8 cellular contexts compared by ENCODE assay signal in the genomic region with DNA sequence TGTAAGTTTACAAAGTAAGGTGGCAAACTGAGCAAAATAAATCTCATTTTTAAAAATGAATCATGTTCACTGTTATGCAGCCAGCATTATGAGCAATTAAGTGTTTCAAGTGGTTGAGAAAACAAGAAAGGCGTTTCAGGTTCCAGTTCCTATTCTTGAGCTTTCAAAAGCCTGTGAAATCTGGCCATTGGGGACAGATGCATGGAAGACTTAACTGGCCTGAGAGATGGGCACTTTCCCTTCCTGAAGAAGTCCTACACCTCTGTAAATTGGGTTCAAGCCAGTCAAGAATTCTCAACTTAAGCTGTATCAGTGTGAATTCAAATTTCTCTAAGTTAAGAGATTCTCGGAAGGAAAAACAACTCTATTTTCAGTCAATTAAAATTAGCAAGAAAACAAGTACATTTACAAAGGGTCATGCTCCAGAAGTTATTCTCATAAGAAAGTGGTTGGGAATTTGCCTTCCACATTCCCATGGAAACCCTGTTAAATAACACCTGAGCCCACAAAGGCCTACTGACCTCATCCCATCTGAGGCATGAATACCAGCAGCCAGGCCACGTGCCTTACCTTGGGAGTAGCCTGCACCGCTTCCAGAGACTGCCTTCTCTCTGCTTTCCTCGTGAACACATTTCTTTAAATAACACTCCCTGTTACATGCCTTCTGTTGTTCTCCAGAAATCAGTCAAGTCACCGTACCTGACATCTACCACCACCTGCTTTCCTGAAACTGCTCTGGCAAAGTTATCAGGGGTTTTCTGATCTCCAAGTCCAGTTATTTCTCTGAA. TPM values are rescaled to one million over a fixed set of nuclear protein-coding genes. Genes with fewer than 3 reads are reported as not detected.
DNase-seq lines count a peak whose midpoint lies in the region; ATAC-seq and TF ChIP-seq lines count a peak whose summit lies in the region.

No MANE protein-coding gene starts in this region.

- H3K4me1 ChIP-seq in GM23338 (ENCODE audit: insufficient read depth) (0 out of 2 replicates have a peak, but pooled peaks cover 4% of the 10 kb centered on the region), breast epithelium (no peaks in the 10 kb centered on the region)

- H3K4me1 Mint-ChIP-seq in GM23338, result peaks cover 14% of the 10 kb centered on the region; the same call in 2 of the 3 replicates

- no peak overlapping the region for H3K4me2 ChIP-seq in GM23338

- no peaks in the 10 kb centered on the region for H3K27me3 Mint-ChIP-seq in GM23338 (ENCODE audit: insufficient read depth, low read depth, poor library complexity)

- H3K9me3 ChIP-seq in breast epithelium, result no peaks in the 10 kb centered on the region

- H3K27me3 ChIP-seq in GM23338 (ENCODE audit: insufficient read depth) (no peaks in the 10 kb centered on the region), breast epithelium (no peaks in the 10 kb centered on the region)

- no peaks in the 10 kb centered on the region for H3K9me2 ChIP-seq in GM23338 (ENCODE audit: insufficient read depth)

- no peaks in the 10 kb centered on the region for H3K79me2 ChIP-seq in GM23338 (replicated peaks; ENCODE audit: insufficient read depth)

- H3K9me3 Mint-ChIP-seq in GM23338, result no peaks in the 10 kb centered on the region

- no peak overlapping the region for H3K27ac Mint-ChIP-seq in GM23338

- no peaks in the 10 kb centered on the region for H3F3A ChIP-seq in GM23338 (replicated peaks; ENCODE audit: low read depth)

- peak overlapping the region; percentile 60; the same call in 1 of the 2 replicates for H2AFZ ChIP-seq in GM23338

- H3K36me3 ChIP-seq in GM23338 (ENCODE audit: insufficient read depth), result no peaks in the 10 kb centered on the region
- H3K36me3 ChIP-seq in breast epithelium, result no peaks in the 10 kb centered on the region

- intact Hi-C loops in left ventricle myocardium superior (cut with micrococcal nuclease) (no loop called here), left colon (cut with DNase I, micrococcal nuclease) (no loop called here), breast epithelium (cut with DNase I; ENCODE audit: low total_unique reads) (no loop called here)

- peak; percentile 87 for DNase-seq in GM23338 (ENCODE audit: low spot score)
- peak; percentile 73 for DNase-seq in MV-4-11 (lab: John Stamatoyannopoulos, UW)
- peak; percentile 56 for DNase-seq in left ventricle myocardium superior
- DNase-seq in AG08396 (ENCODE audit: low spot score), result no peak
- no peak for DNase-seq in NCI-H510A treated with DMSO at 0.1 percent for 48 hours (lab: John Stamatoyannopoulos, UW)
- DNase-seq in left colon, result no peak
- no peak for DNase-seq in breast epithelium (ENCODE audit: low spot score in 2 of 2)

- H3K4me3 Mint-ChIP-seq in GM23338, result no peak overlapping the region

- no peaks in the 10 kb centered on the region for H4K20me1 ChIP-seq in GM23338 (replicated peaks; ENCODE audit: insufficient read depth)

- no peak overlapping the region for H3K27ac ChIP-seq in GM23338 (ENCODE audit: low read depth)
- peak overlapping the region in 1 of 2 donors; percentile 16 for H3K27ac ChIP-seq in breast epithelium

- no peak for TF ChIP-seq POLR2A in breast epithelium (IDR thresholded peaks at IDR 0.05)

- ATAC-seq in GM18861 (IDR thresholded peaks at IDR 0.05; ENCODE audit: unreplicated experiment), result peak; percentile 65
- ATAC-seq in GM23338, result peak; percentile 98
- ATAC-seq in left ventricle myocardium superior, result peak; percentile 85
- no peak for ATAC-seq in left colon

- H3K36me3 Mint-ChIP-seq in GM23338 (ENCODE audit: low read depth), result no peaks in the 10 kb centered on the region

- TF ChIP-seq CTCF in GM23338 (conservative IDR thresholded peaks at IDR 0.05; ENCODE audit: low read depth in 2 of 2) (no peak), breast epithelium (IDR thresholded peaks at IDR 0.05) (no peak)

- H3K4me3 ChIP-seq in GM23338, result no peak overlapping the region
- H3K4me3 ChIP-seq in breast epithelium, result no peak overlapping the region

TF ChIP-seq in GM23338, 12 proteins besides CTCF, POLR2A, EP300 and RAD21:
- TF ChIP-seq, protein P1, sequence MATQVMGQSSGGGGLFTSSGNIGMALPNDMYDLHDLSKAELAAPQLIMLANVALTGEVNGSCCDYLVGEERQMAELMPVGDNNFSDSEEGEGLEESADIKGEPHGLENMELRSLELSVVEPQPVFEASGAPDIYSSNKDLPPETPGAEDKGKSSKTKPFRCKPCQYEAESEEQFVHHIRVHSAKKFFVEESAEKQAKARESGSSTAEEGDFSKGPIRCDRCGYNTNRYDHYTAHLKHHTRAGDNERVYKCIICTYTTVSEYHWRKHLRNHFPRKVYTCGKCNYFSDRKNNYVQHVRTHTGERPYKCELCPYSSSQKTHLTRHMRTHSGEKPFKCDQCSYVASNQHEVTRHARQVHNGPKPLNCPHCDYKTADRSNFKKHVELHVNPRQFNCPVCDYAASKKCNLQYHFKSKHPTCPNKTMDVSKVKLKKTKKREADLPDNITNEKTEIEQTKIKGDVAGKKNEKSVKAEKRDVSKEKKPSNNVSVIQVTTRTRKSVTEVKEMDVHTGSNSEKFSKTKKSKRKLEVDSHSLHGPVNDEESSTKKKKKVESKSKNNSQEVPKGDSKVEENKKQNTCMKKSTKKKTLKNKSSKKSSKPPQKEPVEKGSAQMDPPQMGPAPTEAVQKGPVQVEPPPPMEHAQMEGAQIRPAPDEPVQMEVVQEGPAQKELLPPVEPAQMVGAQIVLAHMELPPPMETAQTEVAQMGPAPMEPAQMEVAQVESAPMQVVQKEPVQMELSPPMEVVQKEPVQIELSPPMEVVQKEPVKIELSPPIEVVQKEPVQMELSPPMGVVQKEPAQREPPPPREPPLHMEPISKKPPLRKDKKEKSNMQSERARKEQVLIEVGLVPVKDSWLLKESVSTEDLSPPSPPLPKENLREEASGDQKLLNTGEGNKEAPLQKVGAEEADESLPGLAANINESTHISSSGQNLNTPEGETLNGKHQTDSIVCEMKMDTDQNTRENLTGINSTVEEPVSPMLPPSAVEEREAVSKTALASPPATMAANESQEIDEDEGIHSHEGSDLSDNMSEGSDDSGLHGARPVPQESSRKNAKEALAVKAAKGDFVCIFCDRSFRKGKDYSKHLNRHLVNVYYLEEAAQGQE (IDR thresholded peaks at IDR 0.05; ENCODE audit: unreplicated experiment), result no peak
- TF ChIP-seq ZNF114 (CRISPR knock-in tag; IDR thresholded peaks at IDR 0.05), result no peak
- TF ChIP-seq, protein P2, sequence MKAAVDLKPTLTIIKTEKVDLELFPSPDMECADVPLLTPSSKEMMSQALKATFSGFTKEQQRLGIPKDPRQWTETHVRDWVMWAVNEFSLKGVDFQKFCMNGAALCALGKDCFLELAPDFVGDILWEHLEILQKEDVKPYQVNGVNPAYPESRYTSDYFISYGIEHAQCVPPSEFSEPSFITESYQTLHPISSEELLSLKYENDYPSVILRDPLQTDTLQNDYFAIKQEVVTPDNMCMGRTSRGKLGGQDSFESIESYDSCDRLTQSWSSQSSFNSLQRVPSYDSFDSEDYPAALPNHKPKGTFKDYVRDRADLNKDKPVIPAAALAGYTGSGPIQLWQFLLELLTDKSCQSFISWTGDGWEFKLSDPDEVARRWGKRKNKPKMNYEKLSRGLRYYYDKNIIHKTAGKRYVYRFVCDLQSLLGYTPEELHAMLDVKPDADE (IDR thresholded peaks at IDR 0.05), result no peak
- no peak for TF ChIP-seq NANOG (IDR thresholded peaks at IDR 0.05; ENCODE audit: borderline replicate concordance)
- no peak for TF ChIP-seq ZNF331 (CRISPR knock-in tag; IDR thresholded peaks at IDR 0.05; ENCODE audit: low read depth)
- TF ChIP-seq EZH2phosphoT487 (IDR thresholded peaks at IDR 0.05; ENCODE audit: unreplicated experiment), result no peak

RNA-seq across cellular contexts. Expression of gene MAP3K5, which starts 19.4 kb away (rescaled TPM):
- total RNA-seq in GM23338 (2014; rRNA removed; shearing (Covaris generic)), result 2.8 and 2.9 TPM in 2 replicates
- polyA plus RNA-seq in GM23338 (2016; fragmentation: Nextera tagmentation; extraction: Ambion mirVana), result 0.76 and 0.78 TPM in 2 replicates
- 38.5 TPM for total RNA-seq in left ventricle myocardium superior
- total RNA-seq in left colon, result 10 to 100 TPM; 17.5 to 18.9 TPM
- total RNA-seq in breast epithelium, result 10 to 100 TPM; 18.6 to 40.0 (median 33.2) TPM

RNA-seq across cellular contexts. Expression of gene PEX7, which starts 49.5 kb away (rescaled TPM):
- total RNA-seq in GM23338 (2014; rRNA removed; shearing (Covaris generic)), result 13.5 and 24.1 TPM in 2 replicates
- polyA plus RNA-seq in GM23338 (2016; fragmentation: Nextera tagmentation; extraction: Ambion mirVana), result 11.8 and 12.4 TPM in 2 replicates
- total RNA-seq in left ventricle myocardium superior (14.1 TPM), left colon (10 to 100 TPM in 1 of 2 donors, 1 to 10 TPM in 1; 9.0 to 11.0 TPM), breast epithelium (10 to 100 TPM in 2 of 3 donors, 1 to 10 TPM in 1; 8.2 to 20.0 (median 19.3) TPM)

Comparison
In these comparisons a context has a peak if more than half of its experiments do, and no peak if none do; other contexts are left out.
1. DNase-seq: peak in GM23338 (single experiment), MV-4-11 (single experiment) and left ventricle myocardium superior (single experiment); none in AG08396 (single experiment), NCI-H510A treated with DMSO at 0.1 percent for 48 hours (single experiment), left colon (0 of 2) and breast epithelium (0 of 2).